In the genomic region with DNA sequence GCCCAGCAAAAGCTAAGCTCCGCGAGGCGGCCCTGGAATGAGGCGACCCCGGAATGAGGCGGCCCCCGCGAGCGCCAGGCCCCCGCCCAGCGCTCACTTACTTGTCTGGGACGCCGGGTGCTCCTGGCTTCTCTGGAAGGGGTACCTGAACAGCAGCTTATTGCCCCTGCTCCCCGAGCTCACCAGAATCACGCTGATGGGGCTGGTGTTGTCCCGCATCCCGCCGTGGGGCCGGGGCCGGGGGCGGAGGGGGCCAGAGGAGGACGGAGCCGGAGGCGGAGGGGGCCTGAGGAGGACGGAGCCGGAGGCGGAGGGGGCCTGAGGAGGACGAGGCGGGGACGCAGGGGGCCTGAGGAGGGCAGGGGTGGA, we compare ENCODE assay signal across 9 cellular contexts. TPM values are rescaled to one million over a fixed set of nuclear protein-coding genes. Genes with fewer than 3 reads are reported as not detected.
DNase-seq lines count a peak whose midpoint lies in the region; ATAC-seq and TF ChIP-seq lines count a peak whose summit lies in the region.
"Had no signal": no experiment of that assay in that cellular context is flagged by ENCODE, and none has a peak within 500 bp of the region (broad histone marks: within the 10 kb centered on the region; RNA-seq: fewer than 3 reads in every experiment).

No MANE protein-coding gene starts in this region.

- peaks cover 12% of the 10 kb centered on the region for H3K36me3 Mint-ChIP-seq in activated naive CD8-positive, alpha-beta T cell treated with anti-CD3 and anti-CD28 coated beads for 36 hours

- H3K4me1 Mint-ChIP-seq in activated naive CD8-positive, alpha-beta T cell treated with anti-CD3 and anti-CD28 coated beads for 36 hours, result peaks cover 16% of the 10 kb centered on the region

- no peaks in the 10 kb centered on the region; the same call in 1 of the 2 replicates for H4K20me1 ChIP-seq in DND-41 (ENCODE audit: insufficient read depth, low read length)
- H4K20me1 ChIP-seq in PC-9 (ENCODE audit: insufficient read depth), result no peaks in the 10 kb centered on the region
- H4K20me1 ChIP-seq in hepatocyte (ENCODE audit: insufficient read depth, poor library complexity, severe bottlenecking), result no peaks in the 10 kb centered on the region

- ATAC-seq in DND-41 (ENCODE audit: insufficient read depth, low read depth) (peak; percentile 46), HG02678 (IDR thresholded peaks at IDR 0.05; ENCODE audit: unreplicated experiment) (no peak)

- DNase-seq in DND-41, result peak; percentile 56
- DNase-seq in PC-9, result peak in 1 of 2 experiments; percentile 28
- peak; percentile 34 for DNase-seq in activated naive CD8-positive, alpha-beta T cell treated with anti-CD3 and anti-CD28 coated beads for 36 hours
- DNase-seq in hepatocyte (ENCODE audit: low spot score), result peak; percentile 32
- no peak for DNase-seq in NCI-H226
- no peak for DNase-seq in medulla oblongata (ENCODE audit: extremely low spot score)

- H3K9me2 ChIP-seq in PC-9 (ENCODE audit: insufficient read depth) (no peaks in the 10 kb centered on the region), hepatocyte (replicated peaks; ENCODE audit: insufficient read depth) (no peaks in the 10 kb centered on the region)

- CTCF ChIA-PET in PC-9 (lab: Charles Lee), result interaction anchor here (0.6 kb wide), 1 partner anchor 11 kb away, joined by 3 read pairs; no protein-coding TSS in a partner anchor

- H2AFZ ChIP-seq in DND-41 (ENCODE audit: low read depth, low read length) (peak overlapping the region; percentile 91), PC-9 (peak overlapping the region; percentile 90), hepatocyte (peak overlapping the region; percentile 96)

- no peaks in the 10 kb centered on the region for H3K9me3 Mint-ChIP-seq in activated naive CD8-positive, alpha-beta T cell treated with anti-CD3 and anti-CD28 coated beads for 36 hours

- H3K4me3 ChIP-seq in DND-41 (ENCODE audit: low read depth in 1 of 2, low read length in 2 of 2) (peak overlapping the region; percentile 85 to 95), PC-9 (peak overlapping the region; percentile 88), hepatocyte (peak overlapping the region; percentile 89), skeletal muscle tissue (ENCODE audit: low read length in 3 of 3) (peak overlapping the region; percentile 66 to 72 (median 72))

- POLR2A ChIA-PET in PC-9 (lab: Charles Lee; ENCODE audit: unreplicated experiment), result interaction anchor here (0.5 kb wide), 1 partner anchor 215 kb away, joined by 3 read pairs; no protein-coding TSS in a partner anchor

- WGBS in hepatocyte (ENCODE audit: low lambda C conversion rate, missing lambda C conversion rate), result 1% methylated on average over 22 of the region's 30 CpGs

- H3K9me3 ChIP-seq in DND-41 (ENCODE audit: insufficient read depth, low read length, severe bottlenecking), result no peaks in the 10 kb centered on the region
- H3K9me3 ChIP-seq in PC-9 (ENCODE audit: insufficient read depth, low read depth), result no peaks in the 10 kb centered on the region
- H3K9me3 ChIP-seq in hepatocyte (ENCODE audit: low read depth), result no peaks in the 10 kb centered on the region
- no peaks in the 10 kb centered on the region for H3K9me3 ChIP-seq in skeletal muscle tissue (ENCODE audit: control insufficient read depth in 3 of 3, low read length in 3 of 3)

- no TSS peak for BruUV-seq in PC-9 (replicated peaks; lab: Mats Ljungman, UMichigan)

- TF ChIP-seq CTCF in DND-41 (IDR thresholded peaks at IDR 0.05; ENCODE audit: borderline replicate concordance, extremely low read depth, low read length, poor library complexity, severe bottlenecking) (no peak), PC-9 (conservative IDR thresholded peaks at IDR 0.05) (no peak), hepatocyte (IDR thresholded peaks at IDR 0.05; ENCODE audit: poor library complexity) (no peak)

- peak overlapping the region; percentile 84 for H3K4me3 Mint-ChIP-seq in activated naive CD8-positive, alpha-beta T cell treated with anti-CD3 and anti-CD28 coated beads for 36 hours

- peak overlapping the region; percentile 79 for H3K27ac ChIP-seq in DND-41 (ENCODE audit: low read length)
- peak overlapping the region; percentile 66 for H3K27ac ChIP-seq in PC-9
- H3K27ac ChIP-seq in hepatocyte, result peak overlapping the region; percentile 96
- peak overlapping the region; percentile 54 for H3K27ac ChIP-seq in skeletal muscle tissue (ENCODE audit: low read depth, low read length)

- H3F3A ChIP-seq in PC-9 (ENCODE audit: insufficient read depth, low read depth), result peaks cover 19% of the 10 kb centered on the region; the same call in 1 of the 2 replicates

- intact Hi-C loops in PC-9 (cut with micrococcal nuclease; ENCODE audit: unreplicated experiment), result no loop called here

- no peaks in the 10 kb centered on the region for H3K27me3 Mint-ChIP-seq in activated naive CD8-positive, alpha-beta T cell treated with anti-CD3 and anti-CD28 coated beads for 36 hours

- H3K4me1 ChIP-seq in DND-41 (ENCODE audit: insufficient read depth, low read length) (peaks cover 36% of the 10 kb centered on the region), PC-9 (replicated peaks; ENCODE audit: insufficient read depth) (peaks cover 7% of the 10 kb centered on the region; the same call in 1 of the 2 replicates), hepatocyte (ENCODE audit: insufficient read depth) (no peaks in the 10 kb centered on the region), skeletal muscle tissue (ENCODE audit: control insufficient read depth in 3 of 3, insufficient read depth in 3 of 3, low read length in 3 of 3) (peaks cover 4 to 7% (median 6%) of the 10 kb centered on the region in 3 donors)

- H3K27me3 ChIP-seq in DND-41 (ENCODE audit: insufficient read depth, low read length, poor library complexity), result no peaks in the 10 kb centered on the region
- no peaks in the 10 kb centered on the region for H3K27me3 ChIP-seq in PC-9 (ENCODE audit: insufficient read depth, low read depth)
- H3K27me3 ChIP-seq in hepatocyte, result no peaks in the 10 kb centered on the region
- no peaks in the 10 kb centered on the region for H3K27me3 ChIP-seq in skeletal muscle tissue (ENCODE audit: control insufficient read depth in 3 of 3, insufficient read depth in 3 of 3, low read length in 3 of 3)

- peak overlapping the region; percentile 83 for H3K27ac Mint-ChIP-seq in activated naive CD8-positive, alpha-beta T cell treated with anti-CD3 and anti-CD28 coated beads for 36 hours

- H3K36me3 ChIP-seq in DND-41 (ENCODE audit: insufficient read depth, low read length), result no peaks in the 10 kb centered on the region
- no peaks in the 10 kb centered on the region for H3K36me3 ChIP-seq in PC-9 (ENCODE audit: low read depth)
- no peaks in the 10 kb centered on the region for H3K36me3 ChIP-seq in hepatocyte (replicated peaks; ENCODE audit: insufficient read depth, low read depth)
- H3K36me3 ChIP-seq in skeletal muscle tissue (ENCODE audit: control insufficient read depth in 3 of 3, insufficient read depth in 3 of 3, low read length in 3 of 3), result peaks cover 0 to 2% (median 0%) of the 10 kb centered on the region in 3 donors

- peak overlapping the region; percentile 74 for H3K4me2 ChIP-seq in DND-41 (ENCODE audit: insufficient read depth, low read length)
- H3K4me2 ChIP-seq in PC-9, result peak overlapping the region; percentile 76
- peak overlapping the region; percentile 96 for H3K4me2 ChIP-seq in hepatocyte

- H3K9ac ChIP-seq in DND-41 (ENCODE audit: low read depth, low read length) (peak overlapping the region; percentile 86), skeletal muscle tissue (ENCODE audit: low read depth in 1 of 3, low read length in 3 of 3) (peak overlapping the region; percentile 77 to 84 (median 82))

- H3K79me2 ChIP-seq in DND-41 (ENCODE audit: insufficient read depth, low read length) (peaks cover 49% of the 10 kb centered on the region), PC-9 (ENCODE audit: low read depth) (peaks cover 42% of the 10 kb centered on the region), hepatocyte (peaks cover 34% of the 10 kb centered on the region)

RNA-seq across cellular contexts. Expression of gene NPRL3, which starts 0.4 kb away (rescaled TPM):
- 56.8 and 66.6 TPM in 2 replicates for total RNA-seq in PC-9 (2021)
- total RNA-seq in activated naive CD8-positive, alpha-beta T cell treated with anti-CD3 and anti-CD28 coated beads for 36 hours, result 10 to 100 TPM; 45.4 to 45.8 TPM
- 5.5 and 10.2 TPM in 2 replicates for total RNA-seq in hepatocyte
- polyA plus RNA-seq in hepatocyte, result 28.8 and 31.2 TPM in 2 replicates
- total RNA-seq in skeletal muscle tissue, result 12.5 TPM

RNA-seq across cellular contexts. Expression of gene HBZ, which starts 14.4 kb away (rescaled TPM):
- total RNA-seq in PC-9 (2021) (not detected in 2 replicates), hepatocyte (not detected in 2 replicates), skeletal muscle tissue (1.0 TPM)
- total RNA-seq in activated naive CD8-positive, alpha-beta T cell treated with anti-CD3 and anti-CD28 coated beads for 36 hours, result not detected
- 0.28 TPM in 1 of 2 replicates, not detected in the other for polyA plus RNA-seq in hepatocyte
- total RNA-seq: LHCN-M2 had no signal

RNA-seq across cellular contexts. Expression of gene HBM, which starts 27.7 kb away (rescaled TPM):
- total RNA-seq in PC-9 (2021) (not detected in 2 replicates), hepatocyte (not detected in 2 replicates), skeletal muscle tissue (151 TPM)
- not detected for total RNA-seq in activated naive CD8-positive, alpha-beta T cell treated with anti-CD3 and anti-CD28 coated beads for 36 hours
- polyA plus RNA-seq in hepatocyte, result not detected in 2 replicates
- total RNA-seq: LHCN-M2 had no signal

RNA-seq across cellular contexts. Expression of gene HBA2, which starts 34.6 kb away (rescaled TPM):
- total RNA-seq in PC-9 (2021) (not detected in 2 replicates), hepatocyte (not detected in 2 replicates), skeletal muscle tissue (5,761 TPM)
- not detected for total RNA-seq in activated naive CD8-positive, alpha-beta T cell treated with anti-CD3 and anti-CD28 coated beads for 36 hours
- polyA plus RNA-seq in hepatocyte, result not detected in 2 replicates
- total RNA-seq: LHCN-M2 had no signal

RNA-seq across cellular contexts. Expression of gene HBA1, which starts 38.4 kb away (rescaled TPM):
- total RNA-seq in PC-9 (2021), result not detected in 2 replicates
- not detected for total RNA-seq in activated naive CD8-positive, alpha-beta T cell treated with anti-CD3 and anti-CD28 coated beads for 36 hours
- total RNA-seq in hepatocyte, result not detected in 2 replicates
- polyA plus RNA-seq in hepatocyte, result 1.9 TPM in 1 of 2 replicates, not detected in the other
- total RNA-seq in skeletal muscle tissue, result 2,922 TPM
- total RNA-seq: LHCN-M2 had no signal

Comparison
In these comparisons a context has a peak if more than half of its experiments do, and no peak if none do; other contexts are left out.
1. DNase-seq: peak in DND-41 (single experiment), activated naive CD8-positive, alpha-beta T cell treated with anti-CD3 and anti-CD28 coated beads for 36 hours (single experiment) and hepatocyte (single experiment); none in NCI-H226 (single experiment) and medulla oblongata (single experiment).
2. Peak in every context shown above with its lines, with median percentiles within 50 percentile points of each other: H2AFZ ChIP-seq, H3K27ac ChIP-seq, H3K4me2 ChIP-seq and H3K4me3 ChIP-seq.